In the genomic region with DNA sequence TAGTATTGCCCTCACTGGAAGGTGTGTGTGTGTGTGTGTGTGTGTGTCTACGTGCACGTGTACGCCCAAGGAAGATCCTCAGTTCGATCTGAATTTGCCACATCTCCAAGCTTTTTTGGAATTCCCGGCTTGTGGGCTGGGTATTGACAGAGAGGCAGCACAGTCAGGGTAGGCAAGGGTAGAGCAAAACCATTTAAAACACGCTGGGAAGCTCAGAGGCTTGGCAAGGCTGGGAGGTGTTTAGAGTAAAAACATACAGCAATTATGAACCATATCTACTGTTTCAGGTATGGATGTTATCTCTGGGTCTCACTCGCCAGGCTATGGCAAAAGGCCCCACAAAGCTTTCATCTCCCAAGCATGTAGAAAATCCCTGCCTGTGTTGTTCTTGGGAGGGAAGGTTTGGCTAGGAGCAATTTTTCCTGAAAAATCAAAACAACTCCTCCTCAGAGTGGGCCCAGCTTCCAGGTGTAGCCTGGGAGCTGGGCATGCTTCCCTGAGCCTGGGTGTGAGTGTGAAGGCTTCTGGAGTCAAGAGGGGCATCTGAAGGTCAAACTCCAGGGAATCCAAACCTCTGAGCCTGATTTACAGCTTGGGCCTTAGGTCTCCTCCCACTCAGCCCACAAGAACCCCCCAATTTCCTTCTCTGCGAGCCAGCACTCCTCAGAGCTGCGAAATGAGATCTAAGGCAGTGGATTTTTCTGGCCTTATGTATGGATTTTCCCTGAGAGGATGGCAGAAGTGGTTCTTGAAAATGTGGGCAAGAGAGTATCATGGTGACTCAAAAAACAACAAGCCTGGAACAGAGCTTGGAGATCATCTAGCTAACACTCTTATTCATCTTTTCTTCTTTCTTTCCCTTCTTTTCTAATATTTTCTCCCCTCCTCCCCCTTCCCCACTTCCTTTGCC, we compare ENCODE assay signal across 18 cellular contexts.
DNase-seq lines count a peak whose midpoint lies in the region; ATAC-seq and TF ChIP-seq lines count a peak whose summit lies in the region.
"Had no signal": no experiment of that assay in that cellular context is flagged by ENCODE, and none has a peak within 500 bp of the region (broad histone marks: within the 10 kb centered on the region; RNA-seq: fewer than 3 reads in every experiment).

No MANE protein-coding gene starts in this region.

- H3K9me3 ChIP-seq in endodermal cell (ENCODE audit: control insufficient read depth, low read length) (no peaks in the 10 kb centered on the region), Peyer's patch (no peaks in the 10 kb centered on the region)

- DNase-seq in Daoy (ENCODE audit: low read depth) (peak; percentile 31), amniotic epithelial cell (ENCODE audit: low read depth) (peak; percentile 44), left kidney (ENCODE audit: low read depth, low spot score) (peak; percentile 89), sciatic nerve (ENCODE audit: low spot score) (no peak), endodermal cell (no peak), cortex of kidney (lab: John Stamatoyannopoulos, UW) (no peak), Peyer's patch (no peak)
- DNase-seq in activated CD8-positive, alpha-beta T cell treated with anti-CD3 and anti-CD28 coated beads for 36 hours = no peak
- DNase-seq: AML-193, EL, NCI-H1105, NCI-H1694, NCI-H2107, NCI-H2227 treated with DMSO at 0.1 percent for 48 hours had no signal

- POLR2A ChIA-PET in activated CD8-positive, alpha-beta T cell treated with anti-CD3 and anti-CD28 coated beads for 36 hours (lab: Charles Lee) = interaction anchor here (0.7 kb wide), 1 partner anchor 172 kb away, joined by 3 read pairs; no protein-coding TSS in a partner anchor

- intact Hi-C loops in sciatic nerve (cut with DNase I) = no loop called here
- intact Hi-C loops in activated CD8-positive, alpha-beta T cell treated with anti-CD3 and anti-CD28 coated beads for 36 hours (cut with micrococcal nuclease) = no loop called here

- no peak overlapping the region for H3K4me3 Mint-ChIP-seq in endodermal cell
- H3K4me3 Mint-ChIP-seq in activated CD8-positive, alpha-beta T cell treated with anti-CD3 and anti-CD28 coated beads for 36 hours = no peak overlapping the region
- H3K4me3 Mint-ChIP-seq: CD14-positive monocyte, GM23338 had no signal

- peaks cover 3% of the 10 kb centered on the region for H3K27me3 Mint-ChIP-seq in endodermal cell (ENCODE audit: insufficient read depth)
- H3K27me3 Mint-ChIP-seq in activated CD8-positive, alpha-beta T cell treated with anti-CD3 and anti-CD28 coated beads for 36 hours = no peaks in the 10 kb centered on the region

- H3K4me3 ChIP-seq in endodermal cell (ENCODE audit: low read length) (no peak overlapping the region), Peyer's patch (no peak overlapping the region)
- H3K4me3 ChIP-seq: GM23338 had no signal

- H3K36me3 ChIP-seq in endodermal cell (ENCODE audit: control insufficient read depth, insufficient read depth, low read length) = no peaks in the 10 kb centered on the region
- no peaks in the 10 kb centered on the region for H3K36me3 ChIP-seq in Peyer's patch

- H3K4me1 ChIP-seq in endodermal cell (ENCODE audit: control insufficient read depth, insufficient read depth, low read length) = no peaks in the 10 kb centered on the region
- no peaks in the 10 kb centered on the region for H3K4me1 ChIP-seq in Peyer's patch

- no peak overlapping the region for H3K27ac Mint-ChIP-seq in endodermal cell
- no peak overlapping the region for H3K27ac Mint-ChIP-seq in activated CD8-positive, alpha-beta T cell treated with anti-CD3 and anti-CD28 coated beads for 36 hours
- H3K27ac Mint-ChIP-seq: GM23338 had no signal

- H3K9ac ChIP-seq in endodermal cell (ENCODE audit: extremely low read depth, low read length, poor library complexity, severe bottlenecking) = no peak overlapping the region
- H3K9ac ChIP-seq: KMS-11 had no signal

- H3K9me3 Mint-ChIP-seq in endodermal cell = no peaks in the 10 kb centered on the region
- H3K9me3 Mint-ChIP-seq in activated CD8-positive, alpha-beta T cell treated with anti-CD3 and anti-CD28 coated beads for 36 hours = no peaks in the 10 kb centered on the region
- H3K9me3 Mint-ChIP-seq: GM23338 had no signal

- H3K27ac ChIP-seq in endodermal cell (ENCODE audit: low read depth, low read length) (no peak overlapping the region), Peyer's patch (no peak overlapping the region)
- H3K27ac ChIP-seq: KMS-11 had no signal

- H3K27me3 ChIP-seq in endodermal cell (ENCODE audit: control insufficient read depth, insufficient read depth, low read length, poor library complexity, severe bottlenecking) = no peaks in the 10 kb centered on the region
- H3K27me3 ChIP-seq in Peyer's patch = no peaks in the 10 kb centered on the region

- H3K4me1 Mint-ChIP-seq in endodermal cell = peaks cover 7% of the 10 kb centered on the region
- H3K4me1 Mint-ChIP-seq in activated CD8-positive, alpha-beta T cell treated with anti-CD3 and anti-CD28 coated beads for 36 hours (ENCODE audit: low read depth) = no peaks in the 10 kb centered on the region

- H3K36me3 Mint-ChIP-seq in endodermal cell (ENCODE audit: low read depth) = no peaks in the 10 kb centered on the region
- no peaks in the 10 kb centered on the region for H3K36me3 Mint-ChIP-seq in activated CD8-positive, alpha-beta T cell treated with anti-CD3 and anti-CD28 coated beads for 36 hours (ENCODE audit: low read depth)
- H3K36me3 Mint-ChIP-seq: CD14-positive monocyte had no signal

- CTCF ChIA-PET in activated CD8-positive, alpha-beta T cell treated with anti-CD3 and anti-CD28 coated beads for 36 hours (lab: Charles Lee) = interaction anchor here (0.9 to 1.7 kb wide), 3 partner anchors 10 to 1187 kb away, joined by 4 to 5 read pairs (median 5); no protein-coding TSS in a partner anchor

- no peak for TF ChIP-seq POLR2A in Peyer's patch (IDR thresholded peaks at IDR 0.05)

- ATAC-seq in sciatic nerve = peak; percentile 62
- no peak for ATAC-seq in activated CD8-positive, alpha-beta T cell treated with anti-CD3 and anti-CD28 coated beads for 36 hours
- ATAC-seq: GM23338, HCT116 had no signal

- TF ChIP-seq CTCF in endodermal cell (conservative IDR thresholded peaks at IDR 0.05) = no peak
- TF ChIP-seq CTCF in activated CD8-positive, alpha-beta T cell treated with anti-CD3 and anti-CD28 coated beads for 36 hours (IDR thresholded peaks at IDR 0.05) = no peak
- no peak for TF ChIP-seq CTCF in Peyer's patch (IDR thresholded peaks at IDR 0.05)

- 90 to 96% methylated on average over 2 to 9 of the region's 9 CpGs for WGBS in endodermal cell (ENCODE audit: insufficient coverage in 1 of 2, insufficient read length in 1 of 2), 2 experiments

Comparison
In these comparisons a context has a peak if more than half of its experiments do, and no peak if none do; other contexts are left out.
1. DNase-seq: peak in Daoy (single experiment), amniotic epithelial cell (single experiment) and left kidney (single experiment); none in sciatic nerve (single experiment), endodermal cell (single experiment), cortex of kidney (single experiment), activated CD8-positive, alpha-beta T cell treated with anti-CD3 and anti-CD28 coated beads for 36 hours (single experiment) and Peyer's patch (0 of 3).